Comparison of ENCODE assay signal across 13 cellular contexts in the genomic region with DNA sequence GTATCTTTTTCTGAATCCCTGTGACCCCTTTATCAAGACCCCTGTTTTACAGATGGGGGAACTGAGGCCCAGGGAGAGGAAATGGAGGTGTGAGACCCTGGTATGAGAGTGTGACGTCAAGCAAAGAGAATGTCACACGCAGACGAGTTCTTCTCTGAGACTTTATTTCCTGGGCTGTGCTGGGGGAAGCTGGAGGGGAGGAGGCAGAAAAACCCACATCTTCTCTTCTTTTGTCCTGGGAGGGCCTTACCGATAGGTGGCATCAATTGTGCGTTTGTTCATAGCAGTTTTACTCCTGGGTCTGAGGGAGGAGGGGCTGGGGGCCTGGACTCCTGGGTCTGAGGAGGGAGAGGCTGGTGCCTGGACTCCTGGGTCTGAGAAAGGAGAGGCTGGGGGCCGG. TPM values are rescaled to one million over a fixed set of nuclear protein-coding genes. Genes with fewer than 3 reads are reported as not detected.
A peak's percentile ranks its signal among the peaks of the same experiment; 100 is the strongest.
DNase-seq lines count a peak whose midpoint lies in the region; ATAC-seq and TF ChIP-seq lines count a peak whose summit lies in the region.
"Had no signal": no experiment of that assay in that cellular context is flagged by ENCODE, and none has a peak within 500 bp of the region (broad histone marks: within the 10 kb centered on the region; RNA-seq: fewer than 3 reads in every experiment).

No MANE protein-coding gene starts in this region.

- H3K4me1 ChIP-seq in prostate gland (replicated peaks): peaks cover 8% of the 10 kb centered on the region
- H3K4me1 ChIP-seq in left lung: peaks cover 0 to 11% of the 10 kb centered on the region in 2 donors
- no peaks in the 10 kb centered on the region for H3K4me1 ChIP-seq in colonic mucosa

- no peak for TF ChIP-seq POLR2A in prostate gland (IDR thresholded peaks at IDR 0.05)

- H3K27ac ChIP-seq in VCaP: peak overlapping the region; percentile 100
- peak overlapping the region; percentile 92 for H3K27ac ChIP-seq in prostate gland
- no peak overlapping the region for H3K27ac ChIP-seq in left lung
- no peak overlapping the region for H3K27ac ChIP-seq in colonic mucosa
- H3K27ac ChIP-seq: upper lobe of left lung had no signal

- no peak overlapping the region for H3K4me3 ChIP-seq in HFF-Myc (replicated peaks; ENCODE audit: low read depth, low read length)
- no peak overlapping the region for H3K4me3 ChIP-seq in prostate gland
- no peak overlapping the region for H3K4me3 ChIP-seq in left lung
- H3K4me3 ChIP-seq in colonic mucosa: no peak overlapping the region
- H3K4me3 ChIP-seq: upper lobe of left lung had no signal

- TF ChIP-seq CTCF in HFF-Myc (IDR thresholded peaks at IDR 0.05; ENCODE audit: low read depth, low read length, missing control alignments) (peak; percentile 27), VCaP (conservative IDR thresholded peaks at IDR 0.05) (peak; percentile 65), prostate gland (IDR thresholded peaks at IDR 0.05) (peak in 3 of 4 experiments; percentile 26 to 70 (median 44)), left lung (IDR thresholded peaks at IDR 0.05) (no peak), colonic mucosa (IDR thresholded peaks at IDR 0.05) (no peak)

- H3K36me3 ChIP-seq in prostate gland: no peaks in the 10 kb centered on the region
- no peaks in the 10 kb centered on the region for H3K36me3 ChIP-seq in left lung
- no peaks in the 10 kb centered on the region for H3K36me3 ChIP-seq in colonic mucosa
- H3K36me3 ChIP-seq: upper lobe of left lung had no signal

- intact Hi-C loops in prostate gland (cut with DNase I): no loop called here
- intact Hi-C loops in left lung (cut with DNase I): no loop called here
- intact Hi-C loops in colonic mucosa (cut with DNase I): no loop called here

- WGBS in prostate gland: 20% methylated on average over 6 of the region's 6 CpGs

- DNase-seq in NCI-H345 (lab: John Stamatoyannopoulos, UW): peak; percentile 38
- DNase-seq in NCI-H345 treated with DMSO at 0.1 percent for 48 hours (lab: John Stamatoyannopoulos, UW; ENCODE audit: unreplicated experiment): no peak
- DNase-seq in HFF-Myc (ENCODE audit: extremely low read depth, low read depth): no peak
- peak; percentile 44 for DNase-seq in prostate gland (ENCODE audit: low spot score)
- DNase-seq in left lung: no peak
- no peak for DNase-seq in colonic mucosa
- DNase-seq in ecto neural progenitor cell (ENCODE audit: low spot score): no peak
- DNase-seq: activated gamma-delta T cell treated with Interleukin-2 at 50 U/mL for 16 hours, immature natural killer cell, NCI-H82, nucleus accumbens, upper lobe of left lung had no signal

- H3K27me3 ChIP-seq in prostate gland (replicated peaks; ENCODE audit: insufficient read depth): no peaks in the 10 kb centered on the region
- H3K27me3 ChIP-seq in left lung: peaks cover 0 to 61% of the 10 kb centered on the region in 2 donors
- H3K27me3 ChIP-seq in colonic mucosa: no peaks in the 10 kb centered on the region

- no peak overlapping the region for H3K9ac ChIP-seq in colonic mucosa (ENCODE audit: low read depth in 2 of 2, low read length in 2 of 2)

- ATAC-seq in left lung: no peak

- H3K9me3 ChIP-seq in prostate gland (no peaks in the 10 kb centered on the region), left lung (peaks cover 0 to 3% of the 10 kb centered on the region in 2 donors), colonic mucosa (no peaks in the 10 kb centered on the region)
- H3K9me3 ChIP-seq: upper lobe of left lung had no signal

RNA-seq across cellular contexts. Expression of gene KLK15, which starts 4.9 kb away (rescaled TPM):
- total RNA-seq in prostate gland (1 to 10 TPM; 4.0 to 8.5 TPM), left lung (not detected), colonic mucosa (1 to 10 TPM; 2.9 to 3.6 TPM)
- total RNA-seq: upper lobe of left lung had no signal

RNA-seq across cellular contexts. Expression of gene KLK1, which starts 14.7 kb away (rescaled TPM):
- total RNA-seq in prostate gland (10 to 100 TPM in 1 of 2 donors, 1 to 10 TPM in 1; 8.3 to 45.2 TPM), left lung (under 1 TPM; 0.41 to 0.76 TPM), colonic mucosa (100 to 1,000 TPM; 104 to 130 TPM)

RNA-seq across cellular contexts. Expression of gene KLK3, which starts 16.5 kb away (rescaled TPM):
- total RNA-seq in prostate gland: over 10,000 TPM in 1 of 2 donors, 1,000 to 10,000 TPM in 1; 7,620 to 35,247 TPM
- total RNA-seq in left lung: not detected
- 1 to 10 TPM; 2.4 to 2.5 TPM for total RNA-seq in colonic mucosa

RNA-seq across cellular contexts. Expression of gene KLK2, which starts 35.0 kb away (rescaled TPM):
- total RNA-seq in prostate gland (over 10,000 TPM in 1 of 2 donors, 1,000 to 10,000 TPM in 1; 3,344 to 10,024 TPM), left lung (not detected), colonic mucosa (not detected)
- total RNA-seq: upper lobe of left lung had no signal

RNA-seq across cellular contexts. Expression of gene ACP4, which starts 48.0 kb away (rescaled TPM):
- total RNA-seq in prostate gland (not detected), left lung (not detected), colonic mucosa (not detected)
- total RNA-seq: upper lobe of left lung had no signal

Comparison
In these comparisons a context has a peak if more than half of its experiments do, and no peak if none do; other contexts are left out.
1. DNase-seq: peak in NCI-H345 (single experiment) and prostate gland (single experiment); none in NCI-H345 treated with DMSO at 0.1 percent for 48 hours (single experiment), HFF-Myc (single experiment), left lung (0 of 2), colonic mucosa (single experiment) and ecto neural progenitor cell (single experiment).
2. CTCF ChIP-seq: peak in HFF-Myc (single experiment), VCaP (single experiment) and prostate gland (3 of 4); none in left lung (0 of 2) and colonic mucosa (single experiment).
3. H3K27ac ChIP-seq: peak in VCaP (single experiment) and prostate gland (2 of 2); none in left lung (0 of 2) and colonic mucosa (single experiment).
4. RNA of gene KLK1, which starts 14.7 kb away (total RNA-seq): 104 to 130 TPM in colonic mucosa and 8.3 to 45.2 TPM in prostate gland; 0.41 to 0.76 TPM in left lung; every median in the first group is over 4 times any median in the second.
5. RNA of gene KLK3, which starts 16.5 kb away (total RNA-seq): 7,620 to 35,247 TPM in prostate gland; 2.4 to 2.5 TPM in colonic mucosa and not detected in left lung; every median in the first group is over 1,000 times any median in the second.